23 cellular contexts compared by ENCODE assay signal in the genomic region with DNA sequence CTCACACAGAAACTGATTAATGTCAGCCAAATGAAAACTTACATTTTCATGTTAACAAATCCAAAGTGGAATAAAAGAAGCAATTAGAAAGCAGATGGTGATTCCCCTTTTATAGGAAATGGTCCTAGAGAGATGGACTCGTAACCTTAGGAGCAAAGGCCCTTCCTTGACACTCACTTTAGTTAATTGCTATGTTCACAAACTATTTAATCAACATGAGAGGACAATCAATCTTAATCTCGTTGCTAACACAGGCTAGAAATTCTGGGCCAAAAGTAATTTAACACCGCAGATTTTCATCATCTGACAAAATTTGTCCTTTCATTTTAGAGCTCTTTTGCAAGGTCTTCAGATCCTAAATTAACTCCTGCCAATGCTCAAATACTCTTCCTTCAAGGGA.
"Had no signal": no experiment of that assay in that cellular context is flagged by ENCODE, and none has a peak within 500 bp of the region (broad histone marks: within the 10 kb centered on the region; RNA-seq: fewer than 3 reads in every experiment).

No MANE protein-coding gene starts in this region.

- H3K9me3 ChIP-seq: ascending aorta, body of pancreas had no signal

- H3K4me3 Mint-ChIP-seq: activated CD8-positive, alpha-beta memory T cell treated with anti-CD3 and anti-CD28 coated beads, Interleukin-2, amount 10 ng/mL, durations not matched to agents 7 days and 5 days; activated naive CD4-positive, alpha-beta T cell treated with anti-CD3 and anti-CD28 coated beads, Interleukin-2, amount 50 U/mL, for 24 hours; activated naive CD8-positive, alpha-beta T cell treated with anti-CD3 and anti-CD28 coated beads, Interleukin-2, amount 50 U/mL, for 24 hours; activated T-cell treated with anti-CD3 and anti-CD28 coated beads, Interleukin-2, amount 50 U/mL, for 24 hours; activated T-helper 1 cell treated with anti-CD3 and anti-CD28 coated beads, Interleukin-12 subunit alpha, Interleukin-12 subunit beta, Interleukin-2, Interleukin-4 antibody, amounts not matched to agents 30 ng/mL and 10 ng/mL and 1 ng/mL, durations not matched to agents 14 hours and 24 hours and 36 hours; T-helper 17 cell; WTC11 had no signal

- H3K27ac ChIP-seq: ascending aorta, body of pancreas had no signal

- H3K4me3 ChIP-seq: ascending aorta, body of pancreas had no signal

- H3K4me1 Mint-ChIP-seq: activated CD8-positive, alpha-beta memory T cell treated with anti-CD3 and anti-CD28 coated beads, Interleukin-2, amount 10 ng/mL, durations not matched to agents 7 days and 5 days; activated naive CD4-positive, alpha-beta T cell treated with anti-CD3 and anti-CD28 coated beads, Interleukin-2, amount 50 U/mL, for 24 hours; activated naive CD8-positive, alpha-beta T cell treated with anti-CD3 and anti-CD28 coated beads, Interleukin-2, amount 50 U/mL, for 24 hours had no signal

- H3K27me3 Mint-ChIP-seq: activated CD8-positive, alpha-beta memory T cell treated with anti-CD3 and anti-CD28 coated beads, Interleukin-2, amount 10 ng/mL, durations not matched to agents 7 days and 5 days; activated naive CD4-positive, alpha-beta T cell treated with anti-CD3 and anti-CD28 coated beads, Interleukin-2, amount 50 U/mL, for 24 hours; activated naive CD8-positive, alpha-beta T cell treated with anti-CD3 and anti-CD28 coated beads, Interleukin-2, amount 50 U/mL, for 24 hours; activated T-cell treated with anti-CD3 and anti-CD28 coated beads, Interleukin-2, amount 50 U/mL, for 24 hours; T-helper 17 cell had no signal

- DNase-seq: activated CD4-positive, alpha-beta T cell treated with anti-CD3 and anti-CD28 coated beads for 48 hours; activated CD4-positive, alpha-beta T cell treated with anti-CD3 and anti-CD28 coated beads, Interleukin-2, amount 50 U/mL, for 4 hours; activated CD4-positive, CD25-positive, alpha-beta regulatory T cell treated with anti-CD3 and anti-CD28 coated beads, Interleukin-2, amount 50 U/mL, for 72 hours; activated CD8-positive, alpha-beta memory T cell treated with anti-CD3 and anti-CD28 coated beads, Interleukin-2, amount 10 ng/mL, durations not matched to agents 7 days and 5 days; activated effector memory CD4-positive, alpha-beta T cell treated with Interleukin-2 at 50 U/mL for 16 hours; activated naive CD4-positive, alpha-beta T cell; activated naive CD8-positive, alpha-beta T cell treated with anti-CD3 and anti-CD28 coated beads, Interleukin-2, amount 50 U/mL, for 24 hours; activated T-cell treated with anti-CD3 and anti-CD28 coated beads, Interleukin-2, amount 50 U/mL, for 24 hours; amniotic stem cell; body of pancreas; central memory CD4-positive, alpha-beta T cell; KG1; NCI-H1048; NCI-H187; NCI-H2171; NCI-H526; SIG-M5; T-helper 17 cell; T-helper 9 cell had no signal

- H3K27ac Mint-ChIP-seq: activated CD8-positive, alpha-beta memory T cell treated with anti-CD3 and anti-CD28 coated beads, Interleukin-2, amount 10 ng/mL, durations not matched to agents 7 days and 5 days; activated naive CD4-positive, alpha-beta T cell treated with anti-CD3 and anti-CD28 coated beads, Interleukin-2, amount 50 U/mL, for 24 hours; activated naive CD8-positive, alpha-beta T cell treated with anti-CD3 and anti-CD28 coated beads, Interleukin-2, amount 50 U/mL, for 24 hours; activated T-cell treated with anti-CD3 and anti-CD28 coated beads, Interleukin-2, amount 50 U/mL, for 24 hours; activated T-helper 1 cell treated with anti-CD3 and anti-CD28 coated beads, Interleukin-12 subunit alpha, Interleukin-12 subunit beta, Interleukin-2, Interleukin-4 antibody, amounts not matched to agents 30 ng/mL and 10 ng/mL and 1 ng/mL, durations not matched to agents 14 hours and 24 hours and 36 hours; T-helper 17 cell; WTC11 had no signal

- H3K4me1 ChIP-seq: ascending aorta, body of pancreas had no signal

- H3K27me3 ChIP-seq: ascending aorta, body of pancreas had no signal

- ATAC-seq: activated CD8-positive, alpha-beta memory T cell treated with anti-CD3 and anti-CD28 coated beads, Interleukin-2, amount 10 ng/mL, durations not matched to agents 7 days and 5 days; activated naive CD8-positive, alpha-beta T cell treated with anti-CD3 and anti-CD28 coated beads, Interleukin-2, amount 50 U/mL, for 24 hours; body of pancreas; T-helper 17 cell had no signal
